Comparison of ENCODE assay signal across 12 cellular contexts in genomic region chr18:23627325-23627724, GRCh38. TPM values are rescaled to one million over a fixed set of nuclear protein-coding genes. Genes with fewer than 3 reads are reported as not detected.
DNase-seq lines count a peak whose midpoint lies in the region; ATAC-seq and TF ChIP-seq lines count a peak whose summit lies in the region.
"Had no signal": no experiment of that assay in that cellular context is flagged by ENCODE, and none has a peak within 500 bp of the region (broad histone marks: within the 10 kb centered on the region; RNA-seq: fewer than 3 reads in every experiment).

No MANE protein-coding gene starts in this region.

- H3K36me3 Mint-ChIP-seq in CD14-positive monocyte = no peaks in the 10 kb centered on the region
- H3K36me3 Mint-ChIP-seq in GM23338 (ENCODE audit: low read depth) = no peaks in the 10 kb centered on the region

- H3K27me3 ChIP-seq in ACC112 (ENCODE audit: insufficient read depth, low read length) (no peaks in the 10 kb centered on the region), left lung (no peaks in the 10 kb centered on the region), GM23338 (ENCODE audit: insufficient read depth) (no peaks in the 10 kb centered on the region)
- H3K27me3 ChIP-seq: ascending aorta had no signal

- DNase-seq in KBM-7 = peak; percentile 12
- peak; percentile 88 for DNase-seq in astrocyte of the spinal cord (ENCODE audit: low read depth, low spot score)
- peak in 1 of 2 donors; percentile 44 for DNase-seq in left lung
- no peak for DNase-seq in CD14-positive monocyte (ENCODE audit: low spot score)
- no peak for DNase-seq in NCI-H345 treated with DMSO at 0.1 percent for 48 hours (lab: John Stamatoyannopoulos, UW; ENCODE audit: unreplicated experiment)
- DNase-seq in GM23338 (ENCODE audit: low spot score) = no peak
- no peak for DNase-seq in activated CD4-positive, alpha-beta T cell treated with anti-CD3 and anti-CD28 coated beads for 48 hours
- DNase-seq: activated B cell treated with CpG ODN at 0.5 μM for 24 hours, C1 segment of cervical spinal cord, NCI-H524 treated with DMSO at 0.1 percent for 48 hours had no signal

- H3K9me3 Mint-ChIP-seq in CD14-positive monocyte (no peaks in the 10 kb centered on the region), GM23338 (no peaks in the 10 kb centered on the region)
- H3K9me3 Mint-ChIP-seq: activated B cell treated with CpG ODN at 0.5 μM for 24 hours had no signal

- no peak for TF ChIP-seq CTCF in astrocyte of the spinal cord (IDR thresholded peaks at IDR 0.05; ENCODE audit: low read depth, low read length)
- TF ChIP-seq CTCF in left lung (IDR thresholded peaks at IDR 0.05) = no peak
- TF ChIP-seq CTCF in CD14-positive monocyte (IDR thresholded peaks at IDR 0.05) = no peak
- no peak for TF ChIP-seq CTCF in GM23338 (conservative IDR thresholded peaks at IDR 0.05; ENCODE audit: low read depth in 2 of 2)

- H3K4me1 Mint-ChIP-seq in CD14-positive monocyte = no peaks in the 10 kb centered on the region
- peaks cover 4% of the 10 kb centered on the region; the same call in 1 of the 3 replicates for H3K4me1 Mint-ChIP-seq in GM23338
- H3K4me1 Mint-ChIP-seq: activated B cell treated with CpG ODN at 0.5 μM for 24 hours had no signal

- H3K9me2 ChIP-seq in GM23338 (ENCODE audit: insufficient read depth) = no peaks in the 10 kb centered on the region

- H4K20me1 ChIP-seq in GM23338 (replicated peaks; ENCODE audit: insufficient read depth) = no peaks in the 10 kb centered on the region; the same call in 1 of the 2 replicates

- intact Hi-C loops in left lung (cut with DNase I) = loop anchor here in 1 of 2 donors (10.0 kb wide), 1 partner anchor 297 kb away; no protein-coding TSS in a partner anchor
- intact Hi-C loops in CD14-positive monocyte (cut with micrococcal nuclease) = loop anchor here in 1 of 2 donors (10.0 kb wide), 1 partner anchor 187 kb away; no protein-coding TSS in a partner anchor

- H3K27me3 Mint-ChIP-seq in CD14-positive monocyte (ENCODE audit: low read depth in 3 of 3) (peaks cover 0 to 4% (median 0%) of the 10 kb centered on the region in 3 donors), GM23338 (ENCODE audit: insufficient read depth, low read depth, poor library complexity) (peaks cover 8% of the 10 kb centered on the region)

- H3K36me3 ChIP-seq in ACC112 (ENCODE audit: insufficient read depth, low read length) = no peaks in the 10 kb centered on the region
- H3K36me3 ChIP-seq in left lung = no peaks in the 10 kb centered on the region
- no peaks in the 10 kb centered on the region for H3K36me3 ChIP-seq in GM23338 (ENCODE audit: insufficient read depth)
- H3K36me3 ChIP-seq: ascending aorta had no signal

- H3K4me3 Mint-ChIP-seq in CD14-positive monocyte = no peak overlapping the region
- no peak overlapping the region for H3K4me3 Mint-ChIP-seq in GM23338
- H3K4me3 Mint-ChIP-seq: activated B cell treated with CpG ODN at 0.5 μM for 24 hours had no signal

- no peak overlapping the region for H3K27ac Mint-ChIP-seq in CD14-positive monocyte
- no peak overlapping the region for H3K27ac Mint-ChIP-seq in GM23338
- H3K27ac Mint-ChIP-seq: activated B cell treated with CpG ODN at 0.5 μM for 24 hours had no signal

- ATAC-seq in left lung (peak; percentile 65), GM23338 (no peak)

- H3K79me2 ChIP-seq in ACC112 (ENCODE audit: control insufficient read depth, insufficient read depth, low read length, unreplicated experiment) (no peaks in the 10 kb centered on the region), GM23338 (replicated peaks; ENCODE audit: insufficient read depth) (no peaks in the 10 kb centered on the region)

- H3K4me3 ChIP-seq in ACC112 (ENCODE audit: low read depth, low read length) = peak overlapping the region; percentile 64; the same call in 1 of the 2 replicates
- H3K4me3 ChIP-seq in astrocyte of the spinal cord (ENCODE audit: low read depth, low read length) = no peak overlapping the region
- H3K4me3 ChIP-seq in left lung = no peak overlapping the region
- no peak overlapping the region for H3K4me3 ChIP-seq in GM23338
- H3K4me3 ChIP-seq: ascending aorta had no signal

- H3K4me2 ChIP-seq in GM23338 = no peak overlapping the region

- in situ Hi-C loops in KBM-7 (cut with MboI; ENCODE audit: low pct_unique_long_range_greater_than_20kb, low sequenced_read_pairs) (no loop called here), astrocyte of the spinal cord (cut with HindIII; ENCODE audit: low sequenced_read_pairs) (no loop called here)

- H3K9me3 ChIP-seq in left lung = no peaks in the 10 kb centered on the region
- H3K9me3 ChIP-seq: ascending aorta had no signal

- no peak overlapping the region for H2AFZ ChIP-seq in ACC112 (ENCODE audit: low read length, unreplicated experiment)
- no peak overlapping the region for H2AFZ ChIP-seq in GM23338

- H3K27ac ChIP-seq in ACC112 (ENCODE audit: low read depth, low read length) = peak overlapping the region; percentile 93
- H3K27ac ChIP-seq in left lung = peak overlapping the region in 1 of 2 donors; percentile 35
- H3K27ac ChIP-seq in GM23338 (ENCODE audit: low read depth) = no peak overlapping the region
- H3K27ac ChIP-seq: ascending aorta had no signal

- no peaks in the 10 kb centered on the region for H3F3A ChIP-seq in GM23338 (replicated peaks; ENCODE audit: low read depth)

- H3K4me1 ChIP-seq in ACC112 (ENCODE audit: control insufficient read depth, insufficient read depth, low read length, unreplicated experiment) = peaks cover 32% of the 10 kb centered on the region
- H3K4me1 ChIP-seq in left lung = no peaks in the 10 kb centered on the region
- no peaks in the 10 kb centered on the region for H3K4me1 ChIP-seq in GM23338 (ENCODE audit: insufficient read depth)
- H3K4me1 ChIP-seq: ascending aorta had no signal

TF ChIP-seq in GM23338, 12 proteins besides CTCF, POLR2A, EP300 and RAD21 (continues in another document):
- TF ChIP-seq STAT1 (IDR thresholded peaks at IDR 0.05; ENCODE audit: unreplicated experiment) (no peak), ZNF331 (CRISPR knock-in tag; IDR thresholded peaks at IDR 0.05; ENCODE audit: low read depth) (no peak), CREB1 (CRISPR knock-in tag; IDR thresholded peaks at IDR 0.05; ENCODE audit: low read depth) (no peak), ETS1 (IDR thresholded peaks at IDR 0.05) (no peak), REST (IDR thresholded peaks at IDR 0.05; ENCODE audit: unreplicated experiment) (no peak), EZH2phosphoT487 (IDR thresholded peaks at IDR 0.05; ENCODE audit: unreplicated experiment) (no peak), NANOG (IDR thresholded peaks at IDR 0.05; ENCODE audit: borderline replicate concordance) (no peak)

RNA-seq across cellular contexts. Expression of gene ANKRD29, which starts 35.4 kb away (rescaled TPM):
- 10 to 100 TPM; 23.1 to 51.9 TPM for total RNA-seq in left lung
- polyA plus RNA-seq in CD14-positive monocyte = under 1 TPM in 1 of 2 donors, not detected in 1; 0.11 TPM
- 6.6 and 16.9 TPM in 2 replicates for total RNA-seq in GM23338 (2014; rRNA removed; shearing (Covaris generic))
- 36.6 and 38.2 TPM in 2 replicates for polyA plus RNA-seq in GM23338 (2016; fragmentation: Nextera tagmentation; extraction: Ambion mirVana)
- total RNA-seq: activated B cell treated with CpG ODN at 0.5 μM for 24 hours had no signal

RNA-seq across cellular contexts. Expression of gene NPC1, which starts 41.0 kb away (rescaled TPM):
- 100 to 1,000 TPM; 103 to 138 TPM for total RNA-seq in left lung
- polyA plus RNA-seq in CD14-positive monocyte (10 to 100 TPM in 1 of 2 donors, 1 to 10 TPM in 1; 7.5 to 17.9 TPM), GM23338 (2016; fragmentation: Nextera tagmentation; extraction: Ambion mirVana) (18.3 and 18.4 TPM in 2 replicates)
- 41.7 and 45.1 TPM in 2 replicates for total RNA-seq in GM23338 (2014; rRNA removed; shearing (Covaris generic))

Comparison
In these comparisons a context has a peak if more than half of its experiments do, and no peak if none do; other contexts are left out.
1. DNase-seq: peak in KBM-7 (single experiment) and astrocyte of the spinal cord (single experiment); none in CD14-positive monocyte (single experiment), NCI-H345 treated with DMSO at 0.1 percent for 48 hours (single experiment), GM23338 (single experiment) and activated CD4-positive, alpha-beta T cell treated with anti-CD3 and anti-CD28 coated beads for 48 hours (single experiment).